Comparison of ENCODE assay signal across 1 cellular context in the genomic region with DNA sequence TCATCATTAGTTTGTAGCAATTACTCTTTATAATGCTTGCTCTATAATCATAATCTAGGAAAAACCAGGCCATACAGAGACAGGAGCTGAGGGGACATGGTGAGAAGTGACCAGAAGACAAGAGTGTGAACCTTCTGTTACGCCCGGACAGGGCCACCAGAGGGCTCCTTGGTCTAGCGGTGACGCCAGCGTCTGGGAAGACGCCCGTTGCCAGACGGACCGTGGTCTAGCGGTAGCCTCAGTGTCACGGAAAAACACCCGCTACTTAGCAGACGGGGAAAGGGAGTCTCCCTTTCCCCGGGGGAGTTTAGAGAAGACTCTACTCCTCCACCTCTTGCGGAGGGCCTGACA.
TF ChIP-seq lines count a peak whose summit lies in the region.

No MANE protein-coding gene starts in this region.

TF ChIP-seq in SK-N-SH, 30 proteins besides CTCF, POLR2A, EP300 and RAD21:
- TF ChIP-seq SMC3 (IDR thresholded peaks at IDR 0.05; ENCODE audit: low read depth, low read length), result peak; percentile 59
